In genomic region chr6:6221829-6222535, GRCh38 we compare ENCODE assay signal across 12 cellular contexts.
DNase-seq lines count a peak whose midpoint lies in the region; ATAC-seq lines count a peak whose summit lies in the region.
"Had no signal": no experiment of that assay in that cellular context is flagged by ENCODE, and none has a peak within 500 bp of the region (broad histone marks: within the 10 kb centered on the region; RNA-seq: fewer than 3 reads in every experiment).

No MANE protein-coding gene starts in this region.

- no peaks in the 10 kb centered on the region for H3K4me1 ChIP-seq in mesendoderm (ENCODE audit: control insufficient read depth, low read depth, low read length)

- H3K18ac ChIP-seq in mesendoderm (ENCODE audit: low read length): no peak overlapping the region

- H3K79me1 ChIP-seq in mesendoderm (ENCODE audit: low read length): no peaks in the 10 kb centered on the region

- H2AK5ac ChIP-seq in mesendoderm (ENCODE audit: low read length): no peak overlapping the region

- no peak overlapping the region for H3K4me3 Mint-ChIP-seq in activated naive CD8-positive, alpha-beta T cell treated with anti-CD3 and anti-CD28 coated beads, Interleukin-2, amount 50 U/mL, for 24 hours
- H3K4me3 Mint-ChIP-seq: IgD-negative memory B cell had no signal

- peak overlapping the region; percentile 47 for H3K27ac Mint-ChIP-seq in activated naive CD8-positive, alpha-beta T cell treated with anti-CD3 and anti-CD28 coated beads, Interleukin-2, amount 50 U/mL, for 24 hours
- H3K27ac Mint-ChIP-seq: IgD-negative memory B cell had no signal

- H3K9me3 Mint-ChIP-seq in activated naive CD8-positive, alpha-beta T cell treated with anti-CD3 and anti-CD28 coated beads, Interleukin-2, amount 50 U/mL, for 24 hours: no peaks in the 10 kb centered on the region

- no peaks in the 10 kb centered on the region for H3K36me3 ChIP-seq in mesendoderm (ENCODE audit: control insufficient read depth, insufficient read depth, low read length)

- no peak overlapping the region for H4K5ac ChIP-seq in mesendoderm (ENCODE audit: low read length)

- no peak overlapping the region for H3K27ac ChIP-seq in mesendoderm (ENCODE audit: low read depth, low read length)

- H3K27me3 Mint-ChIP-seq in activated naive CD8-positive, alpha-beta T cell treated with anti-CD3 and anti-CD28 coated beads, Interleukin-2, amount 50 U/mL, for 24 hours: peaks cover 28% of the 10 kb centered on the region

- no peaks in the 10 kb centered on the region for H3K4me1 Mint-ChIP-seq in activated naive CD8-positive, alpha-beta T cell treated with anti-CD3 and anti-CD28 coated beads, Interleukin-2, amount 50 U/mL, for 24 hours
- H3K4me1 Mint-ChIP-seq: IgD-negative memory B cell had no signal

- no peaks in the 10 kb centered on the region for H3K36me3 Mint-ChIP-seq in activated naive CD8-positive, alpha-beta T cell treated with anti-CD3 and anti-CD28 coated beads, Interleukin-2, amount 50 U/mL, for 24 hours (ENCODE audit: low read depth)
- H3K36me3 Mint-ChIP-seq: IgD-negative memory B cell had no signal

- no peaks in the 10 kb centered on the region for H3K27me3 ChIP-seq in mesendoderm (ENCODE audit: insufficient read depth, low read length, poor library complexity)

- H2BK5ac ChIP-seq in mesendoderm (ENCODE audit: low read length): no peak overlapping the region

- H2BK120ac ChIP-seq in mesendoderm (ENCODE audit: low read depth, low read length): no peak overlapping the region

- no peaks in the 10 kb centered on the region for H3K79me2 ChIP-seq in mesendoderm (ENCODE audit: control insufficient read depth, insufficient read depth, low read length)

- no peak overlapping the region for H3K4me3 ChIP-seq in mesendoderm (ENCODE audit: low read length)

- no peak overlapping the region for H3K9ac ChIP-seq in mesendoderm (ENCODE audit: low read length)

- DNase-seq in DMS 273 (lab: John Stamatoyannopoulos, UW; ENCODE audit: unreplicated experiment) (peak; percentile 64), DMS 273 treated with DMSO at 0.1 percent for 48 hours (lab: John Stamatoyannopoulos, UW) (no peak), KBM-7 (peak; percentile 48), mesendoderm (peak; percentile 66), SW 1271 (lab: John Stamatoyannopoulos, UW) (no peak), NCI-H2081 (lab: John Stamatoyannopoulos, UW) (no peak)
- DNase-seq in activated naive CD8-positive, alpha-beta T cell treated with anti-CD3 and anti-CD28 coated beads, Interleukin-2, amount 50 U/mL, for 24 hours: peak; percentile 14
- DNase-seq: 8988T, cerebellar nuclear complex, SIG-M5 had no signal

- ATAC-seq in activated naive CD8-positive, alpha-beta T cell treated with anti-CD3 and anti-CD28 coated beads, Interleukin-2, amount 50 U/mL, for 24 hours: no peak
- no peak for ATAC-seq in GM19467 (IDR thresholded peaks at IDR 0.05; ENCODE audit: unreplicated experiment)

- no CpG with 5 or more reads among the region's 7 CpGs for WGBS in mesendoderm (ENCODE audit: extremely low coverage, insufficient coverage, low lambda C conversion rate)

- in situ Hi-C loops in KBM-7 (cut with MboI; ENCODE audit: low pct_unique_long_range_greater_than_20kb, low sequenced_read_pairs): no loop called here

- H4K8ac ChIP-seq in mesendoderm (ENCODE audit: low read depth, low read length): no peak overlapping the region

- no peak overlapping the region for H3K4me2 ChIP-seq in mesendoderm (ENCODE audit: low read length)

- H3K23ac ChIP-seq in mesendoderm (ENCODE audit: low read length): no peak overlapping the region

- H2BK15ac ChIP-seq in mesendoderm (replicated peaks; ENCODE audit: low read depth): no peak overlapping the region

- H3K4ac ChIP-seq in mesendoderm (ENCODE audit: low read depth, low read length): no peak overlapping the region

- H3K56ac ChIP-seq in mesendoderm (ENCODE audit: low read length): no peak overlapping the region

Comparison
In these comparisons a context has a peak if more than half of its experiments do, and no peak if none do; other contexts are left out.
1. DNase-seq: peak in DMS 273 (single experiment), KBM-7 (single experiment), activated naive CD8-positive, alpha-beta T cell treated with anti-CD3 and anti-CD28 coated beads, Interleukin-2, amount 50 U/mL, for 24 hours (single experiment) and mesendoderm (single experiment); none in DMS 273 treated with DMSO at 0.1 percent for 48 hours (single experiment), SW 1271 (0 of 2) and NCI-H2081 (0 of 2).